In genomic region chr16:74451951-74452758, GRCh38 we compare ENCODE assay signal across 10 cellular contexts. TPM values are rescaled to one million over a fixed set of nuclear protein-coding genes. Genes with fewer than 3 reads are reported as not detected.
DNase-seq lines count a peak whose midpoint lies in the region; ATAC-seq and FAIRE-seq lines count a peak whose summit lies in the region.
"Had no signal": no experiment of that assay in that cellular context is flagged by ENCODE, and none has a peak within 500 bp of the region (broad histone marks: within the 10 kb centered on the region; RNA-seq: fewer than 3 reads in every experiment).

No MANE protein-coding gene starts in this region.

- DNase-seq in GM18507 (ENCODE audit: extremely low spot score, insufficient read length, low read depth) (peak; percentile 23), NCI-H2171 (lab: John Stamatoyannopoulos, UW) (no peak), activated gamma-delta T cell (lab: John Stamatoyannopoulos, UW) (no peak), HPDE6-E6E7 (ENCODE audit: extremely low spot score) (no peak), T-cell (no peak)

- peaks cover 50% of the 10 kb centered on the region for H3K36me3 Mint-ChIP-seq in T-cell

- FAIRE-seq in GM18507 (lab: Jason Lieb, UNC), result peak; percentile 83

- no peaks in the 10 kb centered on the region for H3K9me3 Mint-ChIP-seq in T-cell

- H3K4me1 Mint-ChIP-seq in T-cell, result no peaks in the 10 kb centered on the region

- POLR2A ChIA-PET in T-cell (lab: Charles Lee), result no interaction called here

- H3K27ac Mint-ChIP-seq in T-cell, result no peak overlapping the region

- no peak overlapping the region for H3K4me3 Mint-ChIP-seq in T-cell

- H3K27me3 Mint-ChIP-seq in T-cell, result no peaks in the 10 kb centered on the region

- CTCF ChIA-PET in T-cell (lab: Charles Lee), result interaction anchor here in 1 of 2 donors (0.5 kb wide), 1 partner anchor 204 kb away, joined by 3 read pairs; no protein-coding TSS in a partner anchor

- peak; percentile 85 for ATAC-seq in GM21390 (IDR thresholded peaks at IDR 0.05; ENCODE audit: unreplicated experiment)
- ATAC-seq in HG03175 (IDR thresholded peaks at IDR 0.05; ENCODE audit: unreplicated experiment), result peak; percentile 72
- ATAC-seq in esophagus mucosa, result peak; percentile 11
- ATAC-seq in T-cell (replicated peaks in 1 of 4), result no peak
- ATAC-seq: sciatic nerve had no signal

RNA-seq across cellular contexts. Expression of gene CLEC18B, which starts 30.9 kb away (rescaled TPM):
- 2.8 TPM for total RNA-seq in esophagus mucosa
- 1 to 10 TPM in 4 of 5 donors, under 1 TPM in 1; 0.79 to 6.2 (median 3.4) TPM for total RNA-seq in T-cell
- total RNA-seq: Daoy had no signal

Comparison
In these comparisons a context has a peak if more than half of its experiments do, and no peak if none do; other contexts are left out.
1. ATAC-seq: peak in GM21390 (single experiment), HG03175 (single experiment) and esophagus mucosa (single experiment); none in T-cell (0 of 4).